Comparison of ENCODE assay signal across 1 cellular context in genomic region chr1:150696995-150697927, GRCh38.
TF ChIP-seq lines count a peak whose summit lies in the region.

Gene GOLPH3L (minus strand): TSS chr1:150697154. CDS start chr1:150694838, 2,316 bp downstream.

TF ChIP-seq in HepG2, 621 proteins besides CTCF, POLR2A, EP300 and RAD21 (continued from another document and continues in another):
- no peak for TF ChIP-seq LRRFIP1 (CRISPR knock-in tag; conservative IDR thresholded peaks at IDR 0.05)
- TF ChIP-seq HOXA9 (CRISPR knock-in tag; IDR thresholded peaks at IDR 0.05; ENCODE audit: borderline replicate concordance): no peak
- peak; percentile 36; the same call in 1 of the 2 replicates for TF ChIP-seq FOXA3 (CRISPR knock-in tag; IDR thresholded peaks at IDR 0.05)
- TF ChIP-seq ZBED4 (CRISPR knock-in tag; IDR thresholded peaks at IDR 0.05; ENCODE audit: borderline replicate concordance): 0 out of 2 replicates have a peak, but pooled peaks have one; percentile 18
- TF ChIP-seq ADNP (CRISPR knock-in tag; IDR thresholded peaks at IDR 0.05): no peak
- peak; percentile 53; the same call in 1 of the 2 replicates for TF ChIP-seq KMT2A (CRISPR knock-in tag; IDR thresholded peaks at IDR 0.05)
- no peak for TF ChIP-seq FOXA1 (IDR thresholded peaks at IDR 0.05)
- 0 out of 2 replicates have a peak, but pooled peaks have one; percentile 4 for TF ChIP-seq FOXA1 (CRISPR knock-in tag; IDR thresholded peaks at IDR 0.05)
- TF ChIP-seq ZNF24 (IDR thresholded peaks at IDR 0.05): no peak
- no peak for TF ChIP-seq NR2F6 (IDR thresholded peaks at IDR 0.05)
- no peak for TF ChIP-seq NR2F6 (CRISPR knock-in tag; IDR thresholded peaks at IDR 0.05)
- no peak for TF ChIP-seq ZKSCAN1 (IDR thresholded peaks at IDR 0.05; ENCODE audit: low read length)
- no peak for TF ChIP-seq ZNF205 (CRISPR knock-in tag; IDR thresholded peaks at IDR 0.05)
- TF ChIP-seq CEBPZ (IDR thresholded peaks at IDR 0.05; ENCODE audit: low read length): peak; percentile 57; the same call in 1 of the 2 replicates
- TF ChIP-seq PPARG (CRISPR knock-in tag; conservative IDR thresholded peaks at IDR 0.05): no peak
- TF ChIP-seq NCOA1 (CRISPR knock-in tag; IDR thresholded peaks at IDR 0.05): no peak
- TF ChIP-seq U2AF1 (optimal IDR thresholded peaks at IDR 0.05; ENCODE audit: low read depth, low read length): no peak
- TF ChIP-seq SMARCE1 (IDR thresholded peaks at IDR 0.05; ENCODE audit: borderline replicate concordance): no peak
- no peak for TF ChIP-seq ARNTL (CRISPR knock-in tag; IDR thresholded peaks at IDR 0.05)
- 0 out of 2 replicates have a peak, but pooled peaks have one; percentile 30 for TF ChIP-seq SP140L (CRISPR knock-in tag; IDR thresholded peaks at IDR 0.05; ENCODE audit: borderline replicate concordance)
- peak; percentile 53; the same call in 1 of the 3 replicates for TF ChIP-seq MXI1 (IDR thresholded peaks at IDR 0.05; ENCODE audit: borderline replicate concordance, low read depth, low read length)
- TF ChIP-seq SUZ12 (IDR thresholded peaks at IDR 0.05; ENCODE audit: low read depth, low read length): no peak
- peak; percentile 68; the same call in 1 of the 2 replicates for TF ChIP-seq KMT2B (CRISPR knock-in tag; IDR thresholded peaks at IDR 0.05)
- TF ChIP-seq ZNF761 (CRISPR knock-in tag; conservative IDR thresholded peaks at IDR 0.05): no peak
- no peak for TF ChIP-seq SRY (CRISPR knock-in tag; IDR thresholded peaks at IDR 0.05)
- TF ChIP-seq, protein P1, sequence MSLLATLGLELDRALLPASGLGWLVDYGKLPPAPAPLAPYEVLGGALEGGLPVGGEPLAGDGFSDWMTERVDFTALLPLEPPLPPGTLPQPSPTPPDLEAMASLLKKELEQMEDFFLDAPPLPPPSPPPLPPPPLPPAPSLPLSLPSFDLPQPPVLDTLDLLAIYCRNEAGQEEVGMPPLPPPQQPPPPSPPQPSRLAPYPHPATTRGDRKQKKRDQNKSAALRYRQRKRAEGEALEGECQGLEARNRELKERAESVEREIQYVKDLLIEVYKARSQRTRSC (CRISPR knock-in tag; IDR thresholded peaks at IDR 0.05; ENCODE audit: low read depth): no peak
- TF ChIP-seq, protein P2, sequence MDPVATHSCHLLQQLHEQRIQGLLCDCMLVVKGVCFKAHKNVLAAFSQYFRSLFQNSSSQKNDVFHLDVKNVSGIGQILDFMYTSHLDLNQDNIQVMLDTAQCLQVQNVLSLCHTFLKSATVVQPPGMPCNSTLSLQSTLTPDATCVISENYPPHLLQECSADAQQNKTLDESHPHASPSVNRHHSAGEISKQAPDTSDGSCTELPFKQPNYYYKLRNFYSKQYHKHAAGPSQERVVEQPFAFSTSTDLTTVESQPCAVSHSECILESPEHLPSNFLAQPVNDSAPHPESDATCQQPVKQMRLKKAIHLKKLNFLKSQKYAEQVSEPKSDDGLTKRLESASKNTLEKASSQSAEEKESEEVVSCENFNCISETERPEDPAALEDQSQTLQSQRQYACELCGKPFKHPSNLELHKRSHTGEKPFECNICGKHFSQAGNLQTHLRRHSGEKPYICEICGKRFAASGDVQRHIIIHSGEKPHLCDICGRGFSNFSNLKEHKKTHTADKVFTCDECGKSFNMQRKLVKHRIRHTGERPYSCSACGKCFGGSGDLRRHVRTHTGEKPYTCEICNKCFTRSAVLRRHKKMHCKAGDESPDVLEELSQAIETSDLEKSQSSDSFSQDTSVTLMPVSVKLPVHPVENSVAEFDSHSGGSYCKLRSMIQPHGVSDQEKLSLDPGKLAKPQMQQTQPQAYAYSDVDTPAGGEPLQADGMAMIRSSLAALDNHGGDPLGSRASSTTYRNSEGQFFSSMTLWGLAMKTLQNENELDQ (CRISPR knock-in tag; IDR thresholded peaks at IDR 0.05; ENCODE audit: borderline replicate concordance): no peak
- TF ChIP-seq JUNB (CRISPR knock-in tag; IDR thresholded peaks at IDR 0.05; ENCODE audit: borderline replicate concordance): no peak
- peak; percentile 89 for TF ChIP-seq RFX5 (IDR thresholded peaks at IDR 0.05; ENCODE audit: low read depth, low read length)
- no peak for TF ChIP-seq TP53 (CRISPR knock-in tag; conservative IDR thresholded peaks at IDR 0.05)
- TF ChIP-seq ZNF678 (CRISPR knock-in tag; IDR thresholded peaks at IDR 0.05): no peak
- no peak for TF ChIP-seq ZNF33B (CRISPR knock-in tag; IDR thresholded peaks at IDR 0.05)
- TF ChIP-seq CREB1 (IDR thresholded peaks at IDR 0.05): peak; percentile 47; the same call in 1 of the 2 replicates
- peak; percentile 91 for TF ChIP-seq CREB1 (CRISPR knock-in tag; IDR thresholded peaks at IDR 0.05)
- no peak for TF ChIP-seq REL (CRISPR knock-in tag; conservative IDR thresholded peaks at IDR 0.05)
- TF ChIP-seq ZNF317 (CRISPR knock-in tag; IDR thresholded peaks at IDR 0.05): no peak
- no peak for TF ChIP-seq NCOA2 (CRISPR knock-in tag; IDR thresholded peaks at IDR 0.05)
- TF ChIP-seq ZBTB1 (CRISPR knock-in tag; IDR thresholded peaks at IDR 0.05; ENCODE audit: borderline replicate concordance): no peak
- no peak for TF ChIP-seq CHCHD3 (CRISPR knock-in tag; IDR thresholded peaks at IDR 0.05)
- TF ChIP-seq ZNF672 (CRISPR knock-in tag; IDR thresholded peaks at IDR 0.05): no peak
- no peak for TF ChIP-seq ZNF709 (CRISPR knock-in tag; IDR thresholded peaks at IDR 0.05)
- peak; percentile 57; the same call in 1 of the 2 replicates for TF ChIP-seq TAF1 (CRISPR knock-in tag; IDR thresholded peaks at IDR 0.05)
- TF ChIP-seq SOX13 (IDR thresholded peaks at IDR 0.05): peak; percentile 68
- TF ChIP-seq SOX13 (CRISPR knock-in tag; conservative IDR thresholded peaks at IDR 0.05 in 1 of 2, IDR thresholded peaks at IDR 0.05 in 1 of 2): no peak
- TF ChIP-seq, protein P3, sequence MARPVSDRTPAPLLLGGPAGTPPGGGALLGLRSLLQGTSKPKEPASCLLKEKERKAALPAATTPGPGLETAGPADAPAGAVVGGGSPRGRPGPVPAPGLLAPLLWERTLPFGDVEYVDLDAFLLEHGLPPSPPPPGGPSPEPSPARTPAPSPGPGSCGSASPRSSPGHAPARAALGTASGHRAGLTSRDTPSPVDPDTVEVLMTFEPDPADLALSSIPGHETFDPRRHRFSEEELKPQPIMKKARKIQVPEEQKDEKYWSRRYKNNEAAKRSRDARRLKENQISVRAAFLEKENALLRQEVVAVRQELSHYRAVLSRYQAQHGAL (CRISPR knock-in tag; IDR thresholded peaks at IDR 0.05; ENCODE audit: not compliant biosample characterization): no peak
- TF ChIP-seq SNRNP70 (IDR thresholded peaks at IDR 0.05; ENCODE audit: low read depth, low read length): no peak
- TF ChIP-seq AHR (CRISPR knock-in tag; IDR thresholded peaks at IDR 0.05): no peak
- TF ChIP-seq, protein P4, sequence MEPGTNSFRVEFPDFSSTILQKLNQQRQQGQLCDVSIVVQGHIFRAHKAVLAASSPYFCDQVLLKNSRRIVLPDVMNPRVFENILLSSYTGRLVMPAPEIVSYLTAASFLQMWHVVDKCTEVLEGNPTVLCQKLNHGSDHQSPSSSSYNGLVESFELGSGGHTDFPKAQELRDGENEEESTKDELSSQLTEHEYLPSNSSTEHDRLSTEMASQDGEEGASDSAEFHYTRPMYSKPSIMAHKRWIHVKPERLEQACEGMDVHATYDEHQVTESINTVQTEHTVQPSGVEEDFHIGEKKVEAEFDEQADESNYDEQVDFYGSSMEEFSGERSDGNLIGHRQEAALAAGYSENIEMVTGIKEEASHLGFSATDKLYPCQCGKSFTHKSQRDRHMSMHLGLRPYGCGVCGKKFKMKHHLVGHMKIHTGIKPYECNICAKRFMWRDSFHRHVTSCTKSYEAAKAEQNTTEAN (CRISPR knock-in tag; conservative IDR thresholded peaks at IDR 0.05): no peak
- no peak for TF ChIP-seq SIX4 (CRISPR knock-in tag; IDR thresholded peaks at IDR 0.05)
- TF ChIP-seq KDM1A (CRISPR knock-in tag; IDR thresholded peaks at IDR 0.05): no peak
- TF ChIP-seq ZNF282 (IDR thresholded peaks at IDR 0.05; ENCODE audit: partially characterized antibody): no peak
- TF ChIP-seq ATF7-NPFF (CRISPR knock-in tag; IDR thresholded peaks at IDR 0.05; ENCODE audit: low read depth): no peak
- TF ChIP-seq SIX1 (CRISPR knock-in tag; IDR thresholded peaks at IDR 0.05; ENCODE audit: borderline replicate concordance): no peak
- TF ChIP-seq REPIN1 (CRISPR knock-in tag; IDR thresholded peaks at IDR 0.05; ENCODE audit: borderline replicate concordance, low read depth): no peak; the same call in 1 of the 2 replicates
- TF ChIP-seq PATZ1 (CRISPR knock-in tag; IDR thresholded peaks at IDR 0.05): peak; percentile 67
- no peak for TF ChIP-seq NFE2L1 (CRISPR knock-in tag; IDR thresholded peaks at IDR 0.05; ENCODE audit: borderline replicate concordance)
- TF ChIP-seq TARDBP (CRISPR knock-in tag; IDR thresholded peaks at IDR 0.05): 0 out of 2 replicates have a peak, but pooled peaks have one; percentile 39
- no peak for TF ChIP-seq ZNF878 (CRISPR knock-in tag; IDR thresholded peaks at IDR 0.05)
- no peak for TF ChIP-seq PCBP1 (IDR thresholded peaks at IDR 0.05; ENCODE audit: borderline replicate concordance, low read depth, low read length)
- TF ChIP-seq HOXA3 (CRISPR knock-in tag; IDR thresholded peaks at IDR 0.05): peak; percentile 58
